In the genomic region with DNA sequence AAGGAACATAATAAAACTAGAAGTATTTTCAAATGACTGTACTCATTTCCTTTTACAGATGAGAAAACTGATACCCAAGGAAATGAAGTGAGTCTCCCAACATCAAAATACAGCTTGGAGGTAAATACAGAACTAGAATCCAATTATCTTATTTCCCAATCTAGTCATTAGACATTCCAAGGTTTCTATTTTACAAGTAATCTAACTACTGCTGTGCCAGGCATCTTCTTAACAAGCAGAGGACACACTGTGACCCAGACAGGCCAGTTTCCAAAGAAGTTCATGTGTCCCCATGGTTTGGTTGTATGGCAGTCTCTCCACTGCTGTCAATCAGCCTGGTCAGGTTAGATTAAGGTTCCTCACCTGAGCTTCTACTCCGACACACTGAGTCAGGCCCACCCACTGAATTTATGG, we compare ENCODE assay signal across 32 cellular contexts.
A peak's percentile ranks its signal among the peaks of the same experiment; 100 is the strongest.
DNase-seq lines count a peak whose midpoint lies in the region; ATAC-seq, FAIRE-seq and TF ChIP-seq lines count a peak whose summit lies in the region.
"Had no signal": no experiment of that assay in that cellular context is flagged by ENCODE, and none has a peak within 500 bp of the region (broad histone marks: within the 10 kb centered on the region; RNA-seq: fewer than 3 reads in every experiment).

No MANE protein-coding gene starts in this region.

- H3K27ac ChIP-seq in HepG2 (ENCODE audit: extremely low read length, insufficient read depth, low read length) (peak overlapping the region; percentile 76), right lobe of liver (no peak overlapping the region), RWPE2 (ENCODE audit: poor library complexity, severe bottlenecking) (peak overlapping the region; percentile 59), mesenchymal stem cell (ENCODE audit: low read length, poor library complexity, severe bottlenecking) (no peak overlapping the region)

- TF ChIP-seq EP300 in HepG2 (IDR thresholded peaks at IDR 0.05; ENCODE audit: low read depth in 2 of 2, low read length in 2 of 2) (no peak), HepG2 (CRISPR knock-in tag; IDR thresholded peaks at IDR 0.05; ENCODE audit: borderline replicate concordance) (no peak)

- peak overlapping the region in 1 of 2 experiments; percentile 37 for H3K18ac ChIP-seq in mesenchymal stem cell (ENCODE audit: low read depth in 1 of 2, low read length in 2 of 2)

- H3K14ac ChIP-seq in mesenchymal stem cell (ENCODE audit: low read length in 2 of 2), result no peak overlapping the region

- H3K79me2 ChIP-seq in HepG2 (ENCODE audit: insufficient read depth, low read length), result no peaks in the 10 kb centered on the region

- ATAC-seq in HepG2 (no peak), right lobe of liver (no peak), RWPE2 (ENCODE audit: low read depth) (peak; percentile 37; the same call in 1 of the 3 replicates), HG03520 (IDR thresholded peaks at IDR 0.05; ENCODE audit: unreplicated experiment) (no peak), HG02840 (IDR thresholded peaks at IDR 0.05; ENCODE audit: low FRiP score, unreplicated experiment) (no peak), GM18868 (IDR thresholded peaks at IDR 0.05; ENCODE audit: unreplicated experiment) (no peak), HG02938 (IDR thresholded peaks at IDR 0.05; ENCODE audit: unreplicated experiment) (no peak)
- ATAC-seq: activated CD8-positive, alpha-beta memory T cell treated with anti-CD3 and anti-CD28 coated beads, Interleukin-2, amount 10 ng/mL, durations not matched to agents 7 days and 5 days; activated T-cell treated with anti-CD3 and anti-CD28 coated beads, Interleukin-2, amount 50 U/mL, for 4 hours; CD8-positive, alpha-beta T cell; left colon; Panc1 had no signal

- H2BK12ac ChIP-seq in mesenchymal stem cell (ENCODE audit: low read length in 2 of 2), result peak overlapping the region; percentile 34 to 70

- H2BK5ac ChIP-seq in mesenchymal stem cell (ENCODE audit: low read depth, low read length, poor library complexity, severe bottlenecking), result no peak overlapping the region

- intact Hi-C loops in HepG2 (cut with micrococcal nuclease; ENCODE audit: unreplicated experiment) (loop anchor here (5.0 to 10.0 kb wide), 2 partner anchors 75 to 138 kb away; no protein-coding TSS in a partner anchor), right lobe of liver (cut with DNase I) (no loop called here)

- H4K20me1 ChIP-seq in HepG2 (ENCODE audit: insufficient read depth, low read length), result no peaks in the 10 kb centered on the region

- no peaks in the 10 kb centered on the region for H3K27me3 ChIP-seq in HepG2 (ENCODE audit: control insufficient read depth in 1 of 2, insufficient read depth in 2 of 2, low read length in 2 of 2)
- H3K27me3 ChIP-seq in right lobe of liver, result no peaks in the 10 kb centered on the region
- no peaks in the 10 kb centered on the region for H3K27me3 ChIP-seq in RWPE2 (ENCODE audit: insufficient read depth, poor library complexity, severe bottlenecking)
- no peaks in the 10 kb centered on the region for H3K27me3 ChIP-seq in mesenchymal stem cell (ENCODE audit: control insufficient read depth in 1 of 2, insufficient read depth in 1 of 2, low read length in 2 of 2)

- no peak for FAIRE-seq in HepG2 (lab: Jason Lieb, UNC)
- FAIRE-seq: colon, GM12892 had no signal

- POLR2A ChIA-PET in HepG2 (lab: Yijun Ruan, JAX), result interaction anchor here (1.8 kb wide), 1 partner anchor 9 kb away, joined by 3 read pairs; no protein-coding TSS in a partner anchor

- H2AFZ ChIP-seq in HepG2 (ENCODE audit: low read length) (no peak overlapping the region), mesenchymal stem cell (ENCODE audit: low read depth, low read length) (no peak overlapping the region)

- no peak overlapping the region for H4K8ac ChIP-seq in mesenchymal stem cell (ENCODE audit: low read length)

- H3K9ac ChIP-seq in HepG2 (ENCODE audit: insufficient read depth, low read depth, low read length), result no peak overlapping the region
- H3K9ac ChIP-seq in mesenchymal stem cell (ENCODE audit: low read length), result no peak overlapping the region

- H3K9me3 ChIP-seq in HepG2 (ENCODE audit: low read length) (no peaks in the 10 kb centered on the region), right lobe of liver (no peaks in the 10 kb centered on the region), RWPE2 (ENCODE audit: severe bottlenecking) (no peaks in the 10 kb centered on the region), mesenchymal stem cell (ENCODE audit: control insufficient read depth, low read length) (no peaks in the 10 kb centered on the region)
- H3K9me3 ChIP-seq: HAP-1, thoracic aorta had no signal

- WGBS in HepG2 (ENCODE audit: low lambda C conversion rate), result 100% methylated on average over 1 of the region's 1 CpG
- WGBS in right lobe of liver (ENCODE audit: insufficient coverage, low coverage, low lambda C conversion rate, missing lambda C conversion rate), result 100% methylated on average over 1 of the region's 1 CpG
- 93% methylated on average over 1 of the region's 1 CpG for WGBS in mesenchymal stem cell

- DNase-seq in HepG2 (ENCODE audit: low spot score) (no peak), right lobe of liver (no peak), RWPE2 (ENCODE audit: low spot score) (no peak), mesenchymal stem cell (no peak)
- DNase-seq: ACHN; activated CD4-positive, alpha-beta T cell treated with anti-CD3 and anti-CD28 coated beads, Interleukin-2, amount 50 U/mL, for 4 hours; activated CD4-positive, CD25-positive, alpha-beta regulatory T cell; activated CD8-positive, alpha-beta memory T cell treated with anti-CD3 and anti-CD28 coated beads, Interleukin-2, amount 10 ng/mL, durations not matched to agents 7 days and 5 days; activated gamma-delta T cell; activated naive CD8-positive, alpha-beta T cell treated with anti-CD3 and anti-CD28 coated beads, Interleukin-2, amount 10 ng/mL, durations not matched to agents 7 days and 5 days; activated T-cell treated with anti-CD3 and anti-CD28 coated beads, Interleukin-2, amount 50 U/mL, for 4 hours; aorta; CD8-positive, alpha-beta T cell; effector memory CD4-positive, alpha-beta T cell; erythroblast; left colon; NCI-H1092 treated with DMSO at 0.1 percent for 48 hours; NCI-H187 treated with DMSO at 0.1 percent for 48 hours; NCI-H2171 treated with DMSO at 0.1 percent for 48 hours; NCI-H524; SHP77 treated with DMSO at 0.1 percent for 48 hours; stimulated activated CD4-positive, alpha-beta T cell treated with anti-CD3 and anti-CD28 coated beads, Interleukin-1b, Interleukin-23, amount 100 ng/mL, for 48 hours; stimulated activated naive CD4-positive, alpha-beta T cell treated with Interleukin-2 at 50 U/mL for 16 hours had no signal

- H3K4ac ChIP-seq in mesenchymal stem cell (ENCODE audit: low read depth in 1 of 2, low read length in 2 of 2), result no peak overlapping the region

- TF ChIP-seq CTCF in HepG2 (CRISPR knock-in tag; IDR thresholded peaks at IDR 0.05), result no peak
- TF ChIP-seq CTCF in right lobe of liver (IDR thresholded peaks at IDR 0.05), result no peak
- TF ChIP-seq CTCF in RWPE2 (IDR thresholded peaks at IDR 0.05; ENCODE audit: poor library complexity, severe bottlenecking), result no peak

- H3K4me2 ChIP-seq in HepG2 (ENCODE audit: low read depth, low read length), result no peak overlapping the region
- H3K4me2 ChIP-seq in mesenchymal stem cell (ENCODE audit: low read length, poor library complexity, severe bottlenecking), result no peak overlapping the region

- CTCF ChIA-PET in HepG2 (lab: Yijun Ruan, JAX; ENCODE audit: low intra/inter-chr PET ratio, low total read pairs), result no interaction called here

- H3K4me3 ChIP-seq in HepG2 (replicated peaks in 1 of 3; ENCODE audit: insufficient read depth in 1 of 3, low read depth in 2 of 3, low read length in 3 of 3) (no peak overlapping the region), right lobe of liver (no peak overlapping the region), RWPE2 (ENCODE audit: severe bottlenecking) (no peak overlapping the region), mesenchymal stem cell (ENCODE audit: insufficient read depth in 1 of 2, low read depth in 1 of 2, low read length in 2 of 2) (no peak overlapping the region)
- H3K4me3 ChIP-seq: HAP-1, thoracic aorta had no signal

- no TSS peak for BruUV-seq in HepG2 (replicated peaks; lab: Mats Ljungman, UMichigan)

- no peak overlapping the region for H4K91ac ChIP-seq in mesenchymal stem cell (ENCODE audit: low read length)

- H2BK120ac ChIP-seq in mesenchymal stem cell (ENCODE audit: low read depth, low read length), result no peak overlapping the region

- H3K23ac ChIP-seq in mesenchymal stem cell (ENCODE audit: low read length in 2 of 2), result no peak overlapping the region

- no peak overlapping the region for H2BK15ac ChIP-seq in mesenchymal stem cell (ENCODE audit: low read depth, poor library complexity, severe bottlenecking)

- H3K4me1 ChIP-seq in HepG2 (ENCODE audit: insufficient read depth, low read length), result peaks cover 98% of the 10 kb centered on the region
- H3K4me1 ChIP-seq in right lobe of liver, result peaks cover 0 to 20% (median 4%) of the 10 kb centered on the region in 4 donors
- H3K4me1 ChIP-seq in RWPE2 (ENCODE audit: insufficient read depth, poor library complexity, severe bottlenecking), result peaks cover 37% of the 10 kb centered on the region
- H3K4me1 ChIP-seq in mesenchymal stem cell (ENCODE audit: control insufficient read depth, insufficient read depth, low read depth, low read length), result peaks cover 5% of the 10 kb centered on the region
- H3K4me1 ChIP-seq: HAP-1 had no signal

- TF ChIP-seq POLR2A in HepG2 (IDR thresholded peaks at IDR 0.05; ENCODE audit: insufficient read depth in 1 of 2, low read depth in 2 of 2, low read length in 2 of 2) (no peak), right lobe of liver (IDR thresholded peaks at IDR 0.05) (no peak)

- peaks cover 2% of the 10 kb centered on the region for H3K79me1 ChIP-seq in mesenchymal stem cell (replicated peaks; ENCODE audit: low read length, poor library complexity, severe bottlenecking)

- in situ Hi-C loops in HepG2 (cut with HindIII; ENCODE audit: extremely low pct_ligation_motif_present, low pct_unique_long_range_greater_than_20kb), result no loop called here

- TF ChIP-seq RAD21 in HepG2 (CRISPR knock-in tag; IDR thresholded peaks at IDR 0.05), result no peak

- no peak overlapping the region for H2AK5ac ChIP-seq in mesenchymal stem cell (ENCODE audit: low read length, severe bottlenecking)

- no peaks in the 10 kb centered on the region; a peak in 1 of 5 replicates for H3K36me3 ChIP-seq in HepG2 (replicated peaks in 1 of 2; ENCODE audit: control insufficient read depth in 1 of 2, insufficient read depth in 2 of 2, low read length in 2 of 2)
- no peaks in the 10 kb centered on the region for H3K36me3 ChIP-seq in right lobe of liver
- no peaks in the 10 kb centered on the region for H3K36me3 ChIP-seq in RWPE2 (ENCODE audit: low read depth)
- peaks cover 0 to 4% of the 10 kb centered on the region in 2 experiments for H3K36me3 ChIP-seq in mesenchymal stem cell (ENCODE audit: control insufficient read depth in 1 of 2, insufficient read depth in 2 of 2, low read depth in 1 of 2, low read length in 2 of 2)
- H3K36me3 ChIP-seq: HAP-1, thoracic aorta had no signal

Comparison
In these comparisons a context has a peak if more than half of its experiments do, and no peak if none do; other contexts are left out.
1. H3K27ac ChIP-seq: peak in HepG2 (single experiment) and RWPE2 (single experiment); none in right lobe of liver (0 of 3) and mesenchymal stem cell (single experiment).